ENCODE assay signal across 24 cellular contexts in the genomic region with DNA sequence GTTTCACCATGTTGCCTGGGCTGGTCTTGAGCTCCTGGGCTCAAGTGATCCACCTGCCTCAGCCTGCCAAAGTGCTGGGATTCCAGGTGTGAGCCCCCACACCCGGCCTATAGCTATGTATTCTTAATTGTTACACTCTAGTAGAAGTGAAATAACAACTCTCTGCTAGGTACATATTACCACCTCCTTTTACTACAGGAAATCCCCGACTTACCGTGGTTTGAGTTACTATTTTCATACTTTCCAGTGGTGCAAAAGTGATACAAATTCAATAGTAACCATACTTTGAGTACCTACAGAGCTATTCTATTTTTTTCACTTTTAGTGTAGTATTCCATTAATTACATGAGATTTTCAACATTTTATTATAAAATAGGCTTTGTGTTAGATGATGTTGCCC. TPM values are rescaled to one million over a fixed set of nuclear protein-coding genes. Genes with fewer than 3 reads are reported as not detected.
DNase-seq lines count a peak whose midpoint lies in the region; ATAC-seq and TF ChIP-seq lines count a peak whose summit lies in the region.
"Had no signal": no experiment of that assay in that cellular context is flagged by ENCODE, and none has a peak within 500 bp of the region (broad histone marks: within the 10 kb centered on the region; RNA-seq: fewer than 3 reads in every experiment).

No MANE protein-coding gene starts in this region.

- no peak for DNase-seq in stimulated activated naive B cell treated with anti-CD40 and anti-IgM and Interleukin-4, amounts not matched to agents 10 μg/mL and 1 μg/mL and 100 μg/mL, for 72 hours
- DNase-seq in hypothalamus (lab: John Stamatoyannopoulos, UW): no peak
- no peak for DNase-seq in natural killer cell
- no peak for DNase-seq in HCEC 1CT
- DNase-seq: activated CD4-positive, alpha-beta memory T cell treated with anti-CD3 and anti-CD28 coated beads, Interleukin-2, amount 10 ng/mL, durations not matched to agents 7 days and 5 days; DMS53; glutamatergic neuron; H7; immature natural killer cell; KG1; lower lobe of right lung; naive thymus-derived CD8-positive, alpha-beta T cell; NCI-H1417 treated with DMSO at 0.1 percent for 48 hours; NCI-H2171 treated with DMSO at 0.1 percent for 48 hours; NCI-H82; Peyer's patch; posterior cingulate gyrus; small intestine; SW 1271 had no signal

- ATAC-seq in GM18873 (IDR thresholded peaks at IDR 0.05; ENCODE audit: low FRiP score, unreplicated experiment): peak; percentile 48
- ATAC-seq in GM21515 (IDR thresholded peaks at IDR 0.05; ENCODE audit: unreplicated experiment): peak; percentile 48
- ATAC-seq in HG03354 (IDR thresholded peaks at IDR 0.05; ENCODE audit: poor library complexity, severe bottlenecking, unreplicated experiment): peak; percentile 32
- ATAC-seq in stimulated activated naive B cell treated with anti-CD40 and anti-IgM and Interleukin-4, amounts not matched to agents 10 μg/mL and 1 μg/mL and 100 μg/mL, for 72 hours (replicated peaks): peak; percentile 48 to 50
- no peak for ATAC-seq in natural killer cell
- ATAC-seq: esophagus mucosa; naive thymus-derived CD8-positive, alpha-beta T cell had no signal

- H3K27ac Mint-ChIP-seq in stimulated activated naive B cell treated with anti-CD40 and anti-IgM and Interleukin-4, amounts not matched to agents 10 μg/mL and 1 μg/mL and 100 μg/mL, for 72 hours: no peak overlapping the region
- H3K27ac Mint-ChIP-seq in natural killer cell: no peak overlapping the region
- H3K27ac Mint-ChIP-seq: activated CD4-positive, alpha-beta memory T cell treated with anti-CD3 and anti-CD28 coated beads, Interleukin-2, amount 10 ng/mL, durations not matched to agents 7 days and 5 days; immature natural killer cell had no signal

- peaks cover 23 to 33% of the 10 kb centered on the region in 2 donors for H3K4me1 Mint-ChIP-seq in stimulated activated naive B cell treated with anti-CD40 and anti-IgM and Interleukin-4, amounts not matched to agents 10 μg/mL and 1 μg/mL and 100 μg/mL, for 72 hours
- H3K4me1 Mint-ChIP-seq in natural killer cell: peaks cover 7 to 10% of the 10 kb centered on the region in 2 donors

- no peaks in the 10 kb centered on the region for H3K9me3 Mint-ChIP-seq in stimulated activated naive B cell treated with anti-CD40 and anti-IgM and Interleukin-4, amounts not matched to agents 10 μg/mL and 1 μg/mL and 100 μg/mL, for 72 hours
- H3K9me3 Mint-ChIP-seq in natural killer cell: no peaks in the 10 kb centered on the region
- H3K9me3 Mint-ChIP-seq: activated CD4-positive, alpha-beta memory T cell treated with anti-CD3 and anti-CD28 coated beads, Interleukin-2, amount 10 ng/mL, durations not matched to agents 7 days and 5 days; immature natural killer cell; naive thymus-derived CD8-positive, alpha-beta T cell had no signal

- H3K27me3 Mint-ChIP-seq in stimulated activated naive B cell treated with anti-CD40 and anti-IgM and Interleukin-4, amounts not matched to agents 10 μg/mL and 1 μg/mL and 100 μg/mL, for 72 hours: peaks cover 0 to 2% of the 10 kb centered on the region in 2 donors
- peaks cover 8 to 12% of the 10 kb centered on the region in 2 donors for H3K27me3 Mint-ChIP-seq in natural killer cell (ENCODE audit: low read depth in 2 of 2)

- no peak overlapping the region for H3K4me3 Mint-ChIP-seq in stimulated activated naive B cell treated with anti-CD40 and anti-IgM and Interleukin-4, amounts not matched to agents 10 μg/mL and 1 μg/mL and 100 μg/mL, for 72 hours
- H3K4me3 Mint-ChIP-seq in natural killer cell: no peak overlapping the region
- H3K4me3 Mint-ChIP-seq: activated CD4-positive, alpha-beta memory T cell treated with anti-CD3 and anti-CD28 coated beads, Interleukin-2, amount 10 ng/mL, durations not matched to agents 7 days and 5 days; immature natural killer cell; naive thymus-derived CD8-positive, alpha-beta T cell had no signal

- intact Hi-C loops in natural killer cell (cut with micrococcal nuclease): no loop called here

- no peak for TF ChIP-seq CTCF in natural killer cell (IDR thresholded peaks at IDR 0.05)

- H3K36me3 Mint-ChIP-seq in stimulated activated naive B cell treated with anti-CD40 and anti-IgM and Interleukin-4, amounts not matched to agents 10 μg/mL and 1 μg/mL and 100 μg/mL, for 72 hours: no peaks in the 10 kb centered on the region
- no peaks in the 10 kb centered on the region for H3K36me3 Mint-ChIP-seq in natural killer cell
- H3K36me3 Mint-ChIP-seq: immature natural killer cell; naive thymus-derived CD8-positive, alpha-beta T cell had no signal

RNA-seq across cellular contexts. Expression of gene ARL14EPL, which starts 0.7 kb away (rescaled TPM):
- not detected for total RNA-seq in natural killer cell
- total RNA-seq: activated CD4-positive, alpha-beta memory T cell treated with anti-CD3 and anti-CD28 coated beads, Interleukin-2, amount 10 ng/mL, durations not matched to agents 7 days and 5 days; bronchial epithelial cell; esophagus mucosa; H7; lower lobe of right lung; naive thymus-derived CD8-positive, alpha-beta T cell; Peyer's patch had no signal

RNA-seq across cellular contexts. Expression of gene COMMD10, which starts 51.8 kb away (rescaled TPM):
- 10 to 100 TPM; 28.7 to 41.1 (median 35.1) TPM for total RNA-seq in natural killer cell

Comparison
In these comparisons a context has a peak if more than half of its experiments do, and no peak if none do; other contexts are left out.
1. ATAC-seq: peak in GM18873 (single experiment), GM21515 (single experiment), HG03354 (single experiment) and stimulated activated naive B cell treated with anti-CD40 and anti-IgM and Interleukin-4, amounts not matched to agents 10 μg/mL and 1 μg/mL and 100 μg/mL, for 72 hours (2 of 2); none in natural killer cell (0 of 3).